ENCODE assay signal across 8 cellular contexts in the genomic region with DNA sequence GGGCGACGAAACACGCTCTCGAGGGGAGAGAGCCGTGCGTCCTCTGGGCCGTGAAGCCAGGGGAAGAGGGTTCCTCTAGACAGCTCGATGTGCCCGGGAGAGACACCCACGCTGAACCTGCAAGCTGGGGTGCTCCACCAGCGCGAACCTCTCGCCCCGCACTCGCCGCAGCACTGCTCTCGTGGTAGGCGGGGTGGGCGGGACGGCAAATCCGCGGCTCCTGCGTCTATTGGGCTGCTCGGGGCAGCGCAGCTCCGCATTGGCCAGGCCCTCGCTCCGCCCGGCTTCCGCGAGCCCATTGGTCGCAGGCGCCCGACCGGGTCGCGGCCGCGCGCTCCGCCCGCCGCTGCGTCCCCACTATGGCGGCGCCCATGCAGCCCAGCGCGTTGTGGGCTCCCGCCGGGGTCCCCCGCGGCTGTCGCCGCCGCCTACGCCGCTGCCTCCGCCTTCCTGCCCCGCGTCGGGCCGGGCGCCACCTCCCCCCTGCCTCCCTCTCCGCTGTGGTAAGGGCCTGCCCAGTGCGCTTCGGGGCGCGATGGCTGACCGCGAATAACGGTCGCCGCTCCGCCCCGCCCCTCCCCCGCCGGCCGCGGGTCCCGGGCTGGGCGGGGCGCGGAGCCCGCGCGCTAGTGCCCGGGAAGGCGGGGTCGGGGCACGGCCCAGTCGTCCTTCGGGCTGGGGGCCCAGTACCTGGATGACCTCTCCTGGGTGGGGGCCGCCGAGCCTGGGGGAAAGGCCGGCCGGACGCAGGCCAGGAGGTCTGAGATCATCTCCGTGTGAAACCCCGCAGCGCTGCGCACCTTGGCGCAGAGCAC. TPM values are rescaled to one million over a fixed set of nuclear protein-coding genes. Genes with fewer than 3 reads are reported as not detected.
A peak's percentile ranks its signal among the peaks of the same experiment; 100 is the strongest.
DNase-seq lines count a peak whose midpoint lies in the region; ATAC-seq, FAIRE-seq and TF ChIP-seq lines count a peak whose summit lies in the region.

ST3GAL3 (plus strand) TSS at position 346 of the 815 bp plus-strand sequence. CDS start 28,727 bp downstream, outside the sequence.

- no peaks in the 10 kb centered on the region for H3K27me3 ChIP-seq in keratinocyte (ENCODE audit: control insufficient read depth, extremely low read depth, insufficient read depth, low read length)

- H3K9me1 ChIP-seq in keratinocyte (ENCODE audit: control insufficient read depth, extremely low read depth, insufficient read depth, low read length), result no peaks in the 10 kb centered on the region

- peaks cover 23% of the 10 kb centered on the region for H3K36me3 Mint-ChIP-seq in central memory CD8-positive, alpha-beta T cell (ENCODE audit: insufficient read depth)

- H3K27ac Mint-ChIP-seq in central memory CD8-positive, alpha-beta T cell (ENCODE audit: low read depth), result peak within 1 kb of the TSS; percentile 41

- TF ChIP-seq CTCF in AG09309 (IDR thresholded peaks at IDR 0.05; ENCODE audit: control insufficient read depth, insufficient read depth, low read depth, low read length, missing control alignments), result no peak
- no peak for TF ChIP-seq CTCF in keratinocyte (optimal IDR thresholded peaks at IDR 0.05 in 1 of 3, IDR thresholded peaks at IDR 0.05 in 1 of 3, conservative IDR thresholded peaks at IDR 0.05 in 1 of 3; ENCODE audit: extremely low read depth in 1 of 3, insufficient read depth in 2 of 3, low read length in 3 of 3)

- peak within 1 kb of the TSS; percentile 49 for H2AFZ ChIP-seq in keratinocyte (ENCODE audit: control insufficient read depth, low read length)

- H3K4me3 ChIP-seq in AG09309 (ENCODE audit: control insufficient read depth, low read depth, low read length), result peak within 1 kb of the TSS; percentile 73
- H3K4me3 ChIP-seq in keratinocyte (ENCODE audit: control insufficient read depth in 2 of 3, extremely low read depth in 1 of 3, insufficient read depth in 2 of 3, low read depth in 1 of 3, low read length in 3 of 3), result peak within 1 kb of the TSS; percentile 64 to 86 (median 81)

- H3K4me3 Mint-ChIP-seq in central memory CD8-positive, alpha-beta T cell, result peak within 1 kb of the TSS; percentile 80

- peaks cover 18 to 28% of the 10 kb centered on the region in 2 experiments for H3K36me3 ChIP-seq in keratinocyte (ENCODE audit: control insufficient read depth in 2 of 2, extremely low read depth in 1 of 2, insufficient read depth in 2 of 2, low read length in 2 of 2)

- no peak for FAIRE-seq in keratinocyte (lab: Jason Lieb, UNC)

- H3K27ac ChIP-seq in keratinocyte (ENCODE audit: control insufficient read depth, insufficient read depth, low read length), result peak within 1 kb of the TSS; percentile 70

- H3K4me1 ChIP-seq in keratinocyte (ENCODE audit: control insufficient read depth, extremely low read depth, insufficient read depth, low read length), result peaks cover 41% of the 10 kb centered on the region

- H3K9me3 Mint-ChIP-seq in central memory CD8-positive, alpha-beta T cell, result no peaks in the 10 kb centered on the region

- no peaks in the 10 kb centered on the region for H3K9me3 ChIP-seq in keratinocyte (ENCODE audit: control insufficient read depth, low read depth, low read length)

- peak within 1 kb of the TSS; percentile 90 for H3K4me2 ChIP-seq in keratinocyte (ENCODE audit: control insufficient read depth, extremely low read depth, insufficient read depth, low read depth, low read length)

- peaks cover 28% of the 10 kb centered on the region for H3K79me2 ChIP-seq in keratinocyte (ENCODE audit: control insufficient read depth, insufficient read depth, low read length)

- DNase-seq in AG09309 (ENCODE audit: low read depth) (no peak), NCI-H446 treated with DMSO at 0.1 percent for 48 hours (lab: John Stamatoyannopoulos, UW) (peak; percentile 86), keratinocyte (ENCODE audit: low read depth, low spot score) (peak; percentile 52)
- DNase-seq in central memory CD8-positive, alpha-beta T cell (ENCODE audit: low spot score in 2 of 2), result peak; percentile 78 to 81
- DNase-seq in stimulated activated CD4-positive, alpha-beta T cell treated with anti-CD3 and anti-CD28 coated beads, Interleukin-15, amount 100 ng/mL, for 1 hour (ENCODE audit: low read depth in 1 of 2, low spot score in 1 of 2), result peak; percentile 82 to 89

- no peaks in the 10 kb centered on the region for H4K20me1 ChIP-seq in keratinocyte (ENCODE audit: control insufficient read depth, extremely low read depth, insufficient read depth, low read length)

- dilution Hi-C loops in keratinocyte (cut with MboI; ENCODE audit: extremely low pct_ligation_motif_present, low sequenced_read_pairs), result loop anchor here (25.0 kb wide), 1 partner anchor 230 kb away; the partner anchor contains the start of genes ARTN and IPO13

- peaks cover 28% of the 10 kb centered on the region for H3K4me1 Mint-ChIP-seq in central memory CD8-positive, alpha-beta T cell

- peak within 1 kb of the TSS; percentile 77 for H3K9ac ChIP-seq in keratinocyte (ENCODE audit: control insufficient read depth, extremely low read depth, insufficient read depth, low read length)

- ATAC-seq in GM19025 (IDR thresholded peaks at IDR 0.05; ENCODE audit: low read depth, unreplicated experiment) (peak; percentile 95), HG03280 (IDR thresholded peaks at IDR 0.05; ENCODE audit: unreplicated experiment) (peak; percentile 94)
- ATAC-seq in activated CD4-positive, CD25-positive, alpha-beta regulatory T cell treated with anti-CD3 and anti-CD28 coated beads, Interleukin-2, amount 50 U/mL, for 24 hours, result peak; percentile 97 to 98
- ATAC-seq in central memory CD8-positive, alpha-beta T cell (replicated peaks; ENCODE audit: extremely low read depth, poor library complexity, severe bottlenecking), result peak; percentile 99

- no peaks in the 10 kb centered on the region for H3K27me3 Mint-ChIP-seq in central memory CD8-positive, alpha-beta T cell

RNA-seq across cellular contexts. Expression of gene ST3GAL3, which starts in this region (rescaled TPM):
- 8.5 to 14.6 TPM (median 10.0 TPM) in 3 replicates for polyA plus RNA-seq in keratinocyte
- 6.2 TPM for polyA plus RNA-seq in keratinocyte (2011; ENCODE audit: low read depth)
- 7.3 and 10.1 TPM in 2 replicates for polyA plus RNA-seq in keratinocyte (2011; cell fraction: cytosol; rRNA removed)
- polyA plus RNA-seq in keratinocyte (2011; cell fraction: nucleus; rRNA removed), result 26.2 and 31.8 TPM in 2 replicates
- polyA plus RNA-seq in keratinocyte (2012; ENCODE audit: low replicate concordance), result 8.0 and 14.6 TPM in 2 replicates
- polyA minus RNA-seq in keratinocyte, result 13.2 to 44.4 TPM (median 20.8 TPM) in 3 replicates
- 15.7 TPM for polyA minus RNA-seq in keratinocyte (2011; cell fraction: cytosol; rRNA and poly(A)+ RNA removed)
- 13.5 and 20.6 TPM in 2 replicates for polyA minus RNA-seq in keratinocyte (2011; cell fraction: nucleus; rRNA and poly(A)+ RNA removed)
